Comparison of ENCODE assay signal across 8 cellular contexts in genomic region chr20:6074145-6074561, GRCh38. TPM values are rescaled to one million over a fixed set of nuclear protein-coding genes. Genes with fewer than 3 reads are reported as not detected.
DNase-seq lines count a peak whose midpoint lies in the region; ATAC-seq and TF ChIP-seq lines count a peak whose summit lies in the region.

No MANE protein-coding gene starts in this region.

- H3K79me2 ChIP-seq in OCI-LY3 (ENCODE audit: low read length), result no peaks in the 10 kb centered on the region

- POLR2A ChIA-PET in HEK293T (lab: Yijun Ruan, JAX), result interaction anchor here (0.7 kb wide), 1 partner anchor 20 kb away, joined by 3 read pairs; the partner anchor contains the start of gene LRRN4

- no peak overlapping the region for H3K4me2 ChIP-seq in OCI-LY3 (ENCODE audit: low read length)

- in situ Hi-C loops in G401 (cut with HindIII; ENCODE audit: low sequenced_read_pairs), result no loop called here

- TF ChIP-seq CTCF in OCI-LY3 (IDR thresholded peaks at IDR 0.05; ENCODE audit: low read depth, low read length) (peak; percentile 41), fibroblast of the aortic adventitia (IDR thresholded peaks at IDR 0.05; ENCODE audit: insufficient read depth, low read length) (peak; percentile 57)

- H3K9me3 ChIP-seq in OCI-LY3 (ENCODE audit: insufficient read depth, low read length) (no peaks in the 10 kb centered on the region), subcutaneous abdominal adipose tissue (ENCODE audit: control insufficient read depth in 5 of 5, low read length in 5 of 5) (no peaks in the 10 kb centered on the region)

- H3K4me3 ChIP-seq in OCI-LY3 (ENCODE audit: low read length), result no peak overlapping the region
- H3K4me3 ChIP-seq in fibroblast of the aortic adventitia (ENCODE audit: low read depth, low read length), result no peak overlapping the region
- H3K4me3 ChIP-seq in subcutaneous abdominal adipose tissue (ENCODE audit: low read depth in 1 of 5, low read length in 5 of 5), result no peak overlapping the region

- no peaks in the 10 kb centered on the region for H3K36me3 ChIP-seq in OCI-LY3 (replicated peaks; ENCODE audit: low read depth, low read length)
- H3K36me3 ChIP-seq in subcutaneous abdominal adipose tissue (ENCODE audit: control insufficient read depth in 5 of 5, insufficient read depth in 5 of 5, low read length in 5 of 5), result no peaks in the 10 kb centered on the region

- CTCF ChIA-PET in HEK293T (lab: Yijun Ruan, JAX), result interaction anchor here (0.6 to 1.5 kb wide), 4 partner anchors 10 to 524 kb away, joined by 3 to 4 read pairs (median 4); no protein-coding TSS in a partner anchor

- H3K9ac ChIP-seq in OCI-LY3 (ENCODE audit: low read length) (no peak overlapping the region), subcutaneous abdominal adipose tissue (ENCODE audit: low read length in 5 of 5) (peak overlapping the region in 2 of 5 donors; percentile 30 to 45)

- H3K4me1 ChIP-seq in OCI-LY3 (ENCODE audit: low read length), result no peaks in the 10 kb centered on the region
- peaks cover 0 to 28% (median 18%) of the 10 kb centered on the region in 5 donors for H3K4me1 ChIP-seq in subcutaneous abdominal adipose tissue (ENCODE audit: control insufficient read depth in 5 of 5, insufficient read depth in 5 of 5, low read length in 5 of 5)

- no peaks in the 10 kb centered on the region for H4K20me1 ChIP-seq in OCI-LY3 (ENCODE audit: insufficient read depth, low read length)

- ATAC-seq in HG02798 (IDR thresholded peaks at IDR 0.05; ENCODE audit: poor library complexity, unreplicated experiment), result no peak

- H2AFZ ChIP-seq in OCI-LY3 (ENCODE audit: low read depth, low read length), result peak overlapping the region; percentile 91

- peaks cover 11% of the 10 kb centered on the region for H3K27me3 ChIP-seq in OCI-LY3 (ENCODE audit: low read depth, low read length)
- no peaks in the 10 kb centered on the region for H3K27me3 ChIP-seq in subcutaneous abdominal adipose tissue (ENCODE audit: control insufficient read depth in 5 of 5, insufficient read depth in 4 of 5, low read length in 5 of 5)

- no peak overlapping the region for H3K27ac ChIP-seq in OCI-LY3 (ENCODE audit: low read length)
- H3K27ac ChIP-seq in subcutaneous abdominal adipose tissue (ENCODE audit: low read depth, low read length), result peak overlapping the region; percentile 87

- DNase-seq in ELF-1 (ENCODE audit: low read depth, low spot score) (peak; percentile 35), HEK293T (ENCODE audit: extremely low spot score) (peak; percentile 49), fibroblast of the aortic adventitia (ENCODE audit: low read depth) (no peak), dedifferentiated amniotic fluid mesenchymal stem cell (ENCODE audit: extremely low spot score) (no peak), G401 (ENCODE audit: low spot score) (no peak)

TF ChIP-seq in HEK293T, 16 proteins besides CTCF, POLR2A, EP300 and RAD21:
- TF ChIP-seq FOXM1 (IDR thresholded peaks at IDR 0.05; ENCODE audit: borderline replicate concordance), result no peak
- TF ChIP-seq LEF1 (IDR thresholded peaks at IDR 0.05; ENCODE audit: borderline replicate concordance), result no peak
- no peak for TF ChIP-seq NFRKB (IDR thresholded peaks at IDR 0.05)
- TF ChIP-seq SP1 (IDR thresholded peaks at IDR 0.05), result no peak
- no peak for TF ChIP-seq ARNT (IDR thresholded peaks at IDR 0.05)
- no peak for TF ChIP-seq CTBP1 (IDR thresholded peaks at IDR 0.05; ENCODE audit: borderline replicate concordance)
- no peak for TF ChIP-seq ZNF384 (IDR thresholded peaks at IDR 0.05)
- TF ChIP-seq ELF4 (IDR thresholded peaks at IDR 0.05), result no peak
- no peak for TF ChIP-seq BHLHE40 (IDR thresholded peaks at IDR 0.05; ENCODE audit: borderline replicate concordance)
- no peak for TF ChIP-seq SUZ12 (IDR thresholded peaks at IDR 0.05)
- TF ChIP-seq L3MBTL2 (conservative IDR thresholded peaks at IDR 0.05), result no peak
- TF ChIP-seq HDGF (IDR thresholded peaks at IDR 0.05; ENCODE audit: borderline replicate concordance), result no peak
- no peak for TF ChIP-seq FOXA1 (IDR thresholded peaks at IDR 0.05)
- no peak for TF ChIP-seq PKNOX1 (IDR thresholded peaks at IDR 0.05)
- TF ChIP-seq TARDBP (IDR thresholded peaks at IDR 0.05), result no peak
- no peak for TF ChIP-seq FOXK2 (IDR thresholded peaks at IDR 0.05)

RNA-seq across cellular contexts. Expression of gene LRRN4, which starts 20.3 kb away (rescaled TPM):
- 0.09 TPM in 1 of 2 replicates, not detected in the other for total RNA-seq in fibroblast of the aortic adventitia (ENCODE audit: low replicate concordance)
- not detected in 2 replicates for total RNA-seq in G401 (2014; rRNA removed; shearing (Covaris generic))

RNA-seq across cellular contexts. Expression of gene FERMT1, which starts 48.7 kb away (rescaled TPM):
- total RNA-seq in fibroblast of the aortic adventitia (ENCODE audit: low replicate concordance), result 2.9 and 8.8 TPM in 2 replicates
- not detected in 2 replicates for total RNA-seq in G401 (2014; rRNA removed; shearing (Covaris generic))

Comparison
In these comparisons a context has a peak if more than half of its experiments do, and no peak if none do; other contexts are left out.
1. DNase-seq: peak in ELF-1 (single experiment) and HEK293T (single experiment); none in fibroblast of the aortic adventitia (single experiment), dedifferentiated amniotic fluid mesenchymal stem cell (single experiment) and G401 (single experiment).